Comparison of ENCODE assay signal across 1 cellular context in genomic region chr11:93741882-93742226, GRCh38.
TF ChIP-seq lines count a peak whose summit lies in the region.

No MANE protein-coding gene starts in this region.

TF ChIP-seq in liver, 16 proteins besides CTCF, POLR2A, EP300 and RAD21 (continued from another document):
- TF ChIP-seq, protein P1, sequence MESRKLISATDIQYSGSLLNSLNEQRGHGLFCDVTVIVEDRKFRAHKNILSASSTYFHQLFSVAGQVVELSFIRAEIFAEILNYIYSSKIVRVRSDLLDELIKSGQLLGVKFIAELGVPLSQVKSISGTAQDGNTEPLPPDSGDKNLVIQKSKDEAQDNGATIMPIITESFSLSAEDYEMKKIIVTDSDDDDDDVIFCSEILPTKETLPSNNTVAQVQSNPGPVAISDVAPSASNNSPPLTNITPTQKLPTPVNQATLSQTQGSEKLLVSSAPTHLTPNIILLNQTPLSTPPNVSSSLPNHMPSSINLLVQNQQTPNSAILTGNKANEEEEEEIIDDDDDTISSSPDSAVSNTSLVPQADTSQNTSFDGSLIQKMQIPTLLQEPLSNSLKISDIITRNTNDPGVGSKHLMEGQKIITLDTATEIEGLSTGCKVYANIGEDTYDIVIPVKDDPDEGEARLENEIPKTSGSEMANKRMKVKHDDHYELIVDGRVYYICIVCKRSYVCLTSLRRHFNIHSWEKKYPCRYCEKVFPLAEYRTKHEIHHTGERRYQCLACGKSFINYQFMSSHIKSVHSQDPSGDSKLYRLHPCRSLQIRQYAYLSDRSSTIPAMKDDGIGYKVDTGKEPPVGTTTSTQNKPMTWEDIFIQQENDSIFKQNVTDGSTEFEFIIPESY (IDR thresholded peaks at IDR 0.05), result no peak
